8 cellular contexts compared by ENCODE assay signal in the genomic region with DNA sequence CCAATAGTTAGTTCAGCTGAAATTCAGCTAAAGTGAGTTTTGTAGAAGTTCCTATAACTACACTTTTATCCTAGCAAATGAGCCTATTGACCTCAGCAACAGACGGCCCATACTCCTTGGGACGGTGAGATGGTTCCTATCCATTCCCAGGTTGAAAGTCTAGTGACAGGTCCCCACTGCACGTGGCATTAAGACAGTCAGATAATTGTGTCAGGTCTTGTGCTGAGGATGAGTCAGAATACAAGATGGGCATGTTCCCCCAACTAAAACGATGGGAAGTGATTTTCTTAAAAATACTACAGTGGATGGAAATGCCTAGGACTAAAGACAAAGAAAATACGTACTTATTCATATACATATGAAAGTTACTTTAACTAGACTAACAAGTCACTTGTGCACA. TPM values are rescaled to one million over a fixed set of nuclear protein-coding genes. Genes with fewer than 3 reads are reported as not detected.
A peak's percentile ranks its signal among the peaks of the same experiment; 100 is the strongest.
DNase-seq lines count a peak whose midpoint lies in the region; ATAC-seq and TF ChIP-seq lines count a peak whose summit lies in the region.

No MANE protein-coding gene starts in this region.

- H3K4me1 ChIP-seq in testis: peaks cover 11% of the 10 kb centered on the region

- no peaks in the 10 kb centered on the region for H3K9me3 ChIP-seq in testis

- intact Hi-C loops in activated CD4-positive, alpha-beta T cell treated with anti-CD3 and anti-CD28 coated beads, Interleukin-2, amount 10 ng/mL, durations not matched to agents 24 days and 14 days (cut with micrococcal nuclease): loop anchor here (1.0 to 10.0 kb wide), 5 partner anchors 27 to 355 kb away; a partner anchor contains a TSS
- intact Hi-C loops in testis (cut with DNase I; ENCODE audit: low total_unique reads): loop anchor here (5.0 kb wide), 1 partner anchor 60 kb away; no protein-coding TSS in a partner anchor

- 10 to 39% methylated on average over 5 of the region's 5 CpGs for WGBS in testis, 2 donors

- DNase-seq in activated CD4-positive, alpha-beta T cell treated with anti-CD3 and anti-CD28 coated beads, Interleukin-2, amount 10 ng/mL, durations not matched to agents 24 days and 14 days: no peak
- DNase-seq in activated CD4-positive, alpha-beta T cell treated with anti-CD3 and anti-CD28 coated beads for 48 hours: no peak
- DNase-seq in activated naive CD8-positive, alpha-beta T cell treated with anti-CD3 and anti-CD28 coated beads, Interleukin-2, amount 50 U/mL, for 24 hours: no peak
- DNase-seq in kidney tubule cell (ENCODE audit: low spot score) (peak; percentile 45), testis (no peak), cerebellar nuclear complex (lab: John Stamatoyannopoulos, UW) (no peak), HEK293T (ENCODE audit: extremely low spot score) (no peak)

- CTCF ChIA-PET in HEK293T (lab: Yijun Ruan, JAX): interaction anchor here (0.5 to 2.3 kb wide), 14 partner anchors 8 to 267 kb away, joined by 3 to 9 read pairs (median 4); no protein-coding TSS in a partner anchor

- peak overlapping the region; percentile 67 to 78 for H3K4me3 ChIP-seq in testis

- no peaks in the 10 kb centered on the region for H3K36me3 Mint-ChIP-seq in activated CD4-positive, alpha-beta T cell treated with anti-CD3 and anti-CD28 coated beads, Interleukin-2, amount 10 ng/mL, durations not matched to agents 24 days and 14 days (ENCODE audit: low read depth)
- H3K36me3 Mint-ChIP-seq in activated naive CD8-positive, alpha-beta T cell treated with anti-CD3 and anti-CD28 coated beads, Interleukin-2, amount 50 U/mL, for 24 hours (ENCODE audit: low read depth): no peaks in the 10 kb centered on the region

- no peak for ATAC-seq in activated naive CD8-positive, alpha-beta T cell treated with anti-CD3 and anti-CD28 coated beads, Interleukin-2, amount 50 U/mL, for 24 hours
- ATAC-seq in GM18498 (IDR thresholded peaks at IDR 0.05; ENCODE audit: unreplicated experiment): no peak

- no peak overlapping the region for H3K27ac Mint-ChIP-seq in activated CD4-positive, alpha-beta T cell treated with anti-CD3 and anti-CD28 coated beads, Interleukin-2, amount 10 ng/mL, durations not matched to agents 24 days and 14 days
- H3K27ac Mint-ChIP-seq in activated naive CD8-positive, alpha-beta T cell treated with anti-CD3 and anti-CD28 coated beads, Interleukin-2, amount 50 U/mL, for 24 hours: no peak overlapping the region

- peak overlapping the region in 1 of 2 donors; percentile 94 for H3K27ac ChIP-seq in testis

- peaks cover 78% of the 10 kb centered on the region for H3K27me3 Mint-ChIP-seq in activated CD4-positive, alpha-beta T cell treated with anti-CD3 and anti-CD28 coated beads, Interleukin-2, amount 10 ng/mL, durations not matched to agents 24 days and 14 days
- peaks cover 71% of the 10 kb centered on the region for H3K27me3 Mint-ChIP-seq in activated naive CD8-positive, alpha-beta T cell treated with anti-CD3 and anti-CD28 coated beads, Interleukin-2, amount 50 U/mL, for 24 hours

- TF ChIP-seq POLR2A in testis (IDR thresholded peaks at IDR 0.05): no peak

- H3K4me1 Mint-ChIP-seq in activated CD4-positive, alpha-beta T cell treated with anti-CD3 and anti-CD28 coated beads, Interleukin-2, amount 10 ng/mL, durations not matched to agents 24 days and 14 days: peaks cover 27% of the 10 kb centered on the region
- peaks cover 39% of the 10 kb centered on the region for H3K4me1 Mint-ChIP-seq in activated naive CD8-positive, alpha-beta T cell treated with anti-CD3 and anti-CD28 coated beads, Interleukin-2, amount 50 U/mL, for 24 hours

- H3K27me3 ChIP-seq in testis: no peaks in the 10 kb centered on the region

- H3K4me3 Mint-ChIP-seq in activated CD4-positive, alpha-beta T cell treated with anti-CD3 and anti-CD28 coated beads, Interleukin-2, amount 10 ng/mL, durations not matched to agents 24 days and 14 days: peak overlapping the region; percentile 88
- H3K4me3 Mint-ChIP-seq in activated naive CD8-positive, alpha-beta T cell treated with anti-CD3 and anti-CD28 coated beads, Interleukin-2, amount 50 U/mL, for 24 hours: peak overlapping the region; percentile 79

- H3K9me3 Mint-ChIP-seq in activated CD4-positive, alpha-beta T cell treated with anti-CD3 and anti-CD28 coated beads, Interleukin-2, amount 10 ng/mL, durations not matched to agents 24 days and 14 days: no peaks in the 10 kb centered on the region
- no peaks in the 10 kb centered on the region for H3K9me3 Mint-ChIP-seq in activated naive CD8-positive, alpha-beta T cell treated with anti-CD3 and anti-CD28 coated beads, Interleukin-2, amount 50 U/mL, for 24 hours

- no peaks in the 10 kb centered on the region for H3K36me3 ChIP-seq in testis (ENCODE audit: low read depth, missing control alignments)

- no peak for TF ChIP-seq CTCF in testis (IDR thresholded peaks at IDR 0.05)

- POLR2A ChIA-PET in HEK293T (lab: Yijun Ruan, JAX): interaction anchor here (0.8 to 1.3 kb wide), 5 partner anchors 12 to 267 kb away, joined by 3 to 6 read pairs (median 3); no protein-coding TSS in a partner anchor

TF ChIP-seq in HEK293T, 16 proteins besides CTCF, POLR2A, EP300 and RAD21:
- no peak for TF ChIP-seq FOXA1 (IDR thresholded peaks at IDR 0.05)
- TF ChIP-seq NFRKB (IDR thresholded peaks at IDR 0.05): no peak

RNA-seq across cellular contexts. Expression of a gene that starts 2.1 kb away (rescaled TPM):
- total RNA-seq in activated CD4-positive, alpha-beta T cell treated with anti-CD3 and anti-CD28 coated beads, Interleukin-2, amount 10 ng/mL, durations not matched to agents 24 days and 14 days: 0.12 and 0.17 TPM in 2 replicates
- total RNA-seq in testis: 10 to 100 TPM; 33.1 to 39.9 TPM
- polyA plus RNA-seq in testis (ENCODE audit: insufficient read depth, low read depth, low replicate concordance): 84.2 TPM

RNA-seq across cellular contexts. Expression of a gene that starts 27.4 kb away (rescaled TPM):
- total RNA-seq in activated CD4-positive, alpha-beta T cell treated with anti-CD3 and anti-CD28 coated beads, Interleukin-2, amount 10 ng/mL, durations not matched to agents 24 days and 14 days: not detected in 2 replicates
- 10 to 100 TPM; 33.0 to 40.2 TPM for total RNA-seq in testis
- 33.5 TPM for polyA plus RNA-seq in testis (ENCODE audit: insufficient read depth, low read depth, low replicate concordance)

Comparison
In these comparisons a context has a peak if more than half of its experiments do, and no peak if none do; other contexts are left out.
1. RNA of a gene that starts 2.1 kb away (total RNA-seq): 33.1 to 39.9 TPM in testis; 0.12 to 0.17 TPM in activated CD4-positive, alpha-beta T cell treated with anti-CD3 and anti-CD28 coated beads, Interleukin-2, amount 10 ng/mL, durations not matched to agents 24 days and 14 days; every median in the first group is over 10 times any median in the second.
2. RNA of a gene that starts 27.4 kb away (total RNA-seq): 33.0 to 40.2 TPM in testis; not detected in activated CD4-positive, alpha-beta T cell treated with anti-CD3 and anti-CD28 coated beads, Interleukin-2, amount 10 ng/mL, durations not matched to agents 24 days and 14 days; every median in the first group is over 10 times any median in the second.